In the genomic region with DNA sequence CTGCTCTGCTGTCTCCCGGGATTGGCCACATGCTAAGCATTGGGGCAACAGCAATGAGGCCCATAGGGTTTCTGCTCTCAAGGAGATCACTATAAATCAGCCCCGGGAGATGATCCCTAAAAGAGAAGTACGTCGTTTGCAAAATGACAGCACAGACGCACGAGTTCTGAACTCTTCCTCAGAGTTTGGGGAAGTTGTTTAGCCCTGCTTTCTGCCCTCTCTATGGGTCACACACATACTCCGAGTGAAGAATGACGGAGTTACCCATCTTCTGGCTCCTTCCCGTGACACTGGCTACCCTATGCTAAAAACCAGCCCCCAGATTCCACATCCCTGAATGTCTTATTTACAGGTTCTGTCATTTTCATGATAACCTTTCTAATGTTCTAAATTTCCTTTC, we compare ENCODE assay signal across 8 cellular contexts.
DNase-seq lines count a peak whose midpoint lies in the region; ATAC-seq and TF ChIP-seq lines count a peak whose summit lies in the region.
"Had no signal": no experiment of that assay in that cellular context is flagged by ENCODE, and none has a peak within 500 bp of the region (broad histone marks: within the 10 kb centered on the region; RNA-seq: fewer than 3 reads in every experiment).

No MANE protein-coding gene starts in this region.

- H3K9me3 ChIP-seq in uterus, result no peaks in the 10 kb centered on the region

- H3K4me3 Mint-ChIP-seq in activated CD8-positive, alpha-beta T cell treated with anti-CD3 and anti-CD28 coated beads, Interleukin-2, amount 10 ng/mL, durations not matched to agents 7 days and 5 days, result no peak overlapping the region

- TF ChIP-seq POLR2A in uterus (IDR thresholded peaks at IDR 0.05), result no peak

- CTCF ChIA-PET in activated CD8-positive, alpha-beta T cell treated with anti-CD3 and anti-CD28 coated beads, Interleukin-2, amount 10 ng/mL, durations not matched to agents 7 days and 5 days (lab: Charles Lee), result interaction anchor here (1.1 kb wide), 1 partner anchor 1063 kb away, joined by 3 read pairs; no protein-coding TSS in a partner anchor

- H3K4me1 Mint-ChIP-seq in activated CD8-positive, alpha-beta T cell treated with anti-CD3 and anti-CD28 coated beads, Interleukin-2, amount 10 ng/mL, durations not matched to agents 7 days and 5 days (ENCODE audit: low read depth), result peaks cover 17% of the 10 kb centered on the region

- no peaks in the 10 kb centered on the region for H3K36me3 ChIP-seq in uterus

- no peaks in the 10 kb centered on the region for H3K27me3 Mint-ChIP-seq in activated CD8-positive, alpha-beta T cell treated with anti-CD3 and anti-CD28 coated beads, Interleukin-2, amount 10 ng/mL, durations not matched to agents 7 days and 5 days (ENCODE audit: low read depth)

- H3K4me1 ChIP-seq in uterus, result peaks cover 0 to 4% of the 10 kb centered on the region in 2 donors

- H3K27ac Mint-ChIP-seq in activated CD8-positive, alpha-beta T cell treated with anti-CD3 and anti-CD28 coated beads, Interleukin-2, amount 10 ng/mL, durations not matched to agents 7 days and 5 days, result no peak overlapping the region

- DNase-seq in dorsolateral prefrontal cortex, result peak in 1 of 10 donors; percentile 44
- DNase-seq in uterus, result peak in 1 of 2 donors; percentile 28
- no peak for DNase-seq in NCI-H1436 treated with DMSO at 0.1 percent for 48 hours (lab: John Stamatoyannopoulos, UW)
- no peak for DNase-seq in activated CD8-positive, alpha-beta T cell treated with anti-CD3 and anti-CD28 coated beads, Interleukin-2, amount 10 ng/mL, durations not matched to agents 7 days and 5 days
- DNase-seq in 8988T, result no peak

- H3K27me3 ChIP-seq in dorsolateral prefrontal cortex (no peaks in the 10 kb centered on the region), uterus (no peaks in the 10 kb centered on the region)

- POLR2A ChIA-PET in activated CD8-positive, alpha-beta T cell treated with anti-CD3 and anti-CD28 coated beads, Interleukin-2, amount 10 ng/mL, durations not matched to agents 7 days and 5 days (lab: Charles Lee), result no interaction called here

- ATAC-seq in GM21381 (IDR thresholded peaks at IDR 0.05; ENCODE audit: unreplicated experiment), result peak; percentile 38
- peak; percentile 43 for ATAC-seq in HG03280 (IDR thresholded peaks at IDR 0.05; ENCODE audit: unreplicated experiment)
- ATAC-seq in activated CD8-positive, alpha-beta T cell treated with anti-CD3 and anti-CD28 coated beads, Interleukin-2, amount 10 ng/mL, durations not matched to agents 7 days and 5 days, result no peak

- H3K4me3 ChIP-seq in dorsolateral prefrontal cortex (no peak overlapping the region), uterus (no peak overlapping the region)

- H3K9me3 Mint-ChIP-seq in activated CD8-positive, alpha-beta T cell treated with anti-CD3 and anti-CD28 coated beads, Interleukin-2, amount 10 ng/mL, durations not matched to agents 7 days and 5 days (ENCODE audit: insufficient read depth), result peaks cover 8% of the 10 kb centered on the region

- H3K27ac ChIP-seq in dorsolateral prefrontal cortex, result peak overlapping the region in 33 of 59 donors; percentile 1 to 78 (median 39)
- H3K27ac ChIP-seq in uterus, result peak overlapping the region; percentile 58 to 77
- H3K27ac ChIP-seq: HL-60 had no signal

- intact Hi-C loops in dorsolateral prefrontal cortex (cut with DNase I), result no loop called here
- intact Hi-C loops in uterus (cut with DNase I; ENCODE audit: low total_unique reads), result no loop called here

- TF ChIP-seq CTCF in dorsolateral prefrontal cortex (IDR thresholded peaks at IDR 0.05 in 54 of 56, conservative IDR thresholded peaks at IDR 0.05 in 2 of 56; ENCODE audit: low read depth in 1 of 56, partially characterized antibody in 56 of 56) (no peak), uterus (IDR thresholded peaks at IDR 0.05) (no peak)

- H3K36me3 Mint-ChIP-seq in activated CD8-positive, alpha-beta T cell treated with anti-CD3 and anti-CD28 coated beads, Interleukin-2, amount 10 ng/mL, durations not matched to agents 7 days and 5 days (ENCODE audit: low read depth), result peaks cover 3% of the 10 kb centered on the region
